ENCODE assay signal across 1 cellular context in genomic region chr1:38728176-38728908, GRCh38.
TF ChIP-seq lines count a peak whose summit lies in the region.

No MANE protein-coding gene starts in this region.

TF ChIP-seq in HEK293, 187 proteins besides CTCF, POLR2A, EP300 and RAD21 (continued from another document):
- TF ChIP-seq PATZ1 (tag by site-specific recombination; IDR thresholded peaks at IDR 0.05) (peak; percentile 87), ZNF341 (tag by site-specific recombination; IDR thresholded peaks at IDR 0.05; ENCODE audit: low read depth) (peak; percentile 89), EGR2 (tag by site-specific recombination; IDR thresholded peaks at IDR 0.05; ENCODE audit: low read depth) (peak; percentile 94), GLIS1 (tag by site-specific recombination; IDR thresholded peaks at IDR 0.05) (0 out of 2 replicates have a peak, but pooled peaks have one; percentile 35), KLF9 (tag by site-specific recombination; IDR thresholded peaks at IDR 0.05; ENCODE audit: low read depth) (0 out of 2 replicates have a peak, but pooled peaks have one; percentile 17), ZBTB17 (tag by site-specific recombination; IDR thresholded peaks at IDR 0.05) (peak; percentile 18; the same call in 1 of the 2 replicates), ZFHX2 (tag by site-specific recombination; conservative IDR thresholded peaks at IDR 0.05) (peak; percentile 95), ZNF792 (tag by site-specific recombination; IDR thresholded peaks at IDR 0.05) (no peak), YY2 (tag by site-specific recombination; IDR thresholded peaks at IDR 0.05) (no peak), ZBTB20 (tag by site-specific recombination; IDR thresholded peaks at IDR 0.05) (peak; percentile 95)
